Comparison of ENCODE assay signal across 8 cellular contexts in the genomic region with DNA sequence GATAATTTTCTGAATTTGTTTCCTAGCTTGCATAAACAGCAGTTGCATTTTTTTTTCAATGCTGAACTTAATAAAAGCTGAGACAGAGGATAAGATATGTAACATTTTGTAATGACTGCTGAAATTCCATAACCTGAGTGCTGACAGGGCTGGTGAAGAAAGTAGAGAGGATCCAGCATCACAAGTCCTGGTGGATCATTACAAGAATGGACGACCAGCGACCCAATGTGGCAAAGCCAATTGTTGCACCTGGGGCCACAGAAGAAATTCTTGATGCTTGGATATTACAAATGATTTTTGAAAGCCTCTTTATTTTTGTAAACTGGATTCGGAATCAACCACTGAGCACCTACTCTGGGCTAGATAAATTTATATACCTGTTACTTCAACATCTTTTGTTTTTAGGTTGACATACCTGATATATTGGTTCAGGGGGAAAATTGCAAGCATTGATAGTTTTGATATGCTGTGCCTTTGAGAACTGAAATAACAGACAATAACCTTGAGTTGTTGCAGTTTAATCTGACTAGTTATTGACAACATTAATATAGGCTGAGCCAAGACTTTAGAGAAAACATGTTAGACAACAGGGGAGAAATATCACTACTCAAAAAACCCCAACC.
DNase-seq lines count a peak whose midpoint lies in the region; ATAC-seq, FAIRE-seq and TF ChIP-seq lines count a peak whose summit lies in the region.
"Had no signal": no experiment of that assay in that cellular context is flagged by ENCODE, and none has a peak within 500 bp of the region (broad histone marks: within the 10 kb centered on the region; RNA-seq: fewer than 3 reads in every experiment).

No MANE protein-coding gene starts in this region.

- TF ChIP-seq CTCF in Loucy (conservative IDR thresholded peaks at IDR 0.05; ENCODE audit: low read length), result peak; percentile 91
- TF ChIP-seq CTCF in astrocyte of the cerebellum (IDR thresholded peaks at IDR 0.05; ENCODE audit: low read depth, low read length, missing control alignments), result peak; percentile 95

- H3K4me1 ChIP-seq in Loucy (ENCODE audit: insufficient read depth, low read length, poor library complexity, severe bottlenecking), result peaks cover 11% of the 10 kb centered on the region

- in situ Hi-C loops in astrocyte of the cerebellum (cut with HindIII; ENCODE audit: low sequenced_read_pairs), result no loop called here

- H3K9me2 ChIP-seq in Loucy (replicated peaks; ENCODE audit: low read depth, low read length), result no peaks in the 10 kb centered on the region

- no peak overlapping the region for H3K4me3 ChIP-seq in Loucy (ENCODE audit: low read length, poor library complexity, severe bottlenecking)
- H3K4me3 ChIP-seq in astrocyte of the cerebellum (ENCODE audit: low read depth, low read length), result no peak overlapping the region

- H2AFZ ChIP-seq in Loucy (ENCODE audit: low read length), result peak overlapping the region; percentile 86

- no peak for ATAC-seq in GM19452 (IDR thresholded peaks at IDR 0.05; ENCODE audit: unreplicated experiment)

- no peak overlapping the region for H3K4me2 ChIP-seq in Loucy (ENCODE audit: low read depth, low read length, poor library complexity, severe bottlenecking)

- peaks cover 7% of the 10 kb centered on the region for H3K79me2 ChIP-seq in Loucy (ENCODE audit: insufficient read depth, low read length)

- DNase-seq in SHP77 treated with DMSO at 0.1 percent for 48 hours (lab: John Stamatoyannopoulos, UW) (peak; percentile 7), astrocyte of the cerebellum (ENCODE audit: low read depth) (peak; percentile 60), hypothalamus (lab: John Stamatoyannopoulos, UW) (peak in 37 of 51 donors; percentile 2 to 82 (median 39)), smooth muscle cell of the brain vasculature (ENCODE audit: low read depth, low spot score) (peak; percentile 45)

- no peak overlapping the region for H3K9ac ChIP-seq in Loucy (ENCODE audit: low read depth, low read length, poor library complexity, severe bottlenecking)

- no peaks in the 10 kb centered on the region for H3K27me3 ChIP-seq in Loucy (ENCODE audit: insufficient read depth, low read length, poor library complexity, severe bottlenecking)

- peaks cover 4% of the 10 kb centered on the region for H4K20me1 ChIP-seq in Loucy (ENCODE audit: insufficient read depth, low read length, poor library complexity, severe bottlenecking)

- H3K36me3 ChIP-seq in Loucy (ENCODE audit: insufficient read depth, low read length), result no peaks in the 10 kb centered on the region

- H3F3A ChIP-seq in Loucy (ENCODE audit: low read depth), result no peaks in the 10 kb centered on the region

- no peaks in the 10 kb centered on the region for H3K9me3 ChIP-seq in Loucy (ENCODE audit: insufficient read depth, low read depth, low read length)

- peak; percentile 90 for FAIRE-seq in G401.6 (lab: Jason Lieb, UNC)
- FAIRE-seq: colon had no signal

Comparison
In these comparisons a context has a peak if more than half of its experiments do, and no peak if none do; other contexts are left out.
1. DNase-seq: peak in every context shown above with its lines; median percentile 60 in astrocyte of the cerebellum; 45 in smooth muscle cell of the brain vasculature; 39 in hypothalamus; 7 in SHP77 treated with DMSO at 0.1 percent for 48 hours.